8 cellular contexts compared by ENCODE assay signal in genomic region chr13:46176756-46177155, GRCh38. TPM values are rescaled to one million over a fixed set of nuclear protein-coding genes. Genes with fewer than 3 reads are reported as not detected.
DNase-seq lines count a peak whose midpoint lies in the region; ATAC-seq, FAIRE-seq and TF ChIP-seq lines count a peak whose summit lies in the region.

No MANE protein-coding gene starts in this region.

- ATAC-seq in GM19351 (IDR thresholded peaks at IDR 0.05; ENCODE audit: unreplicated experiment) (peak; percentile 38), HG03571 (IDR thresholded peaks at IDR 0.05; ENCODE audit: unreplicated experiment) (peak; percentile 42), GM12878 (peak; percentile 35)

- H3K36me3 Mint-ChIP-seq in endodermal cell (ENCODE audit: low read depth) = no peaks in the 10 kb centered on the region

- H3K4me1 ChIP-seq in GM12878 (ENCODE audit: control insufficient read depth, insufficient read depth, low read length) = peaks cover 15% of the 10 kb centered on the region
- peaks cover 4% of the 10 kb centered on the region for H3K4me1 ChIP-seq in endodermal cell (ENCODE audit: control insufficient read depth, insufficient read depth, low read length)
- no peaks in the 10 kb centered on the region for H3K4me1 ChIP-seq in SJCRH30

- no peak for TF ChIP-seq RAD21 in GM12878 (IDR thresholded peaks at IDR 0.05; ENCODE audit: insufficient read depth, low read depth, low read length)

- POLR2A ChIA-PET in GM12878 (lab: Charles Lee) = interaction anchor here (1.5 to 8.2 kb wide), 3 partner anchors 11 to 22 kb away, joined by 3 to 95 read pairs (median 4); no protein-coding TSS in a partner anchor

- peaks cover 6% of the 10 kb centered on the region for H3K27me3 Mint-ChIP-seq in endodermal cell (ENCODE audit: insufficient read depth)

- H4K20me1 ChIP-seq in GM12878 (ENCODE audit: control insufficient read depth, insufficient read depth) = peaks cover 6% of the 10 kb centered on the region

- TF ChIP-seq EP300 in GM12878 (IDR thresholded peaks at IDR 0.05; ENCODE audit: borderline replicate concordance in 1 of 2, control insufficient read depth in 1 of 2, low read depth in 2 of 2, low read length in 2 of 2) = peak; percentile 48 to 52; a peak in 1 of 4 replicates

- peak; percentile 75 for FAIRE-seq in GM12878 (lab: Jason Lieb, UNC)

- in situ Hi-C loops in GM12878 (cut with MboI) = loop anchor here (10.0 kb wide), 2 partner anchors 378 to 472 kb away; partner anchors contain the start of genes CBY2 and LRCH1

- no peak overlapping the region for H2AFZ ChIP-seq in GM12878 (ENCODE audit: control insufficient read depth, low read depth, low read length)

- H3K4me2 ChIP-seq in GM12878 (ENCODE audit: control insufficient read depth, insufficient read depth) = peak overlapping the region; percentile 99

- TF ChIP-seq POLR2A in GM12878 (IDR thresholded peaks at IDR 0.05; ENCODE audit: low read depth, low read length) = no peak

- no peak overlapping the region for H3K27ac Mint-ChIP-seq in endodermal cell

- no peak for TF ChIP-seq CTCF in GM12878 (IDR thresholded peaks at IDR 0.05 in 2 of 3, conservative IDR thresholded peaks at IDR 0.05 in 1 of 3; ENCODE audit: control insufficient read depth in 2 of 3, extremely low read depth in 1 of 3, insufficient read depth in 1 of 3, low read depth in 3 of 3, low read length in 3 of 3)
- no peak for TF ChIP-seq CTCF in endodermal cell (conservative IDR thresholded peaks at IDR 0.05)

- H3K27ac ChIP-seq in GM12878 (ENCODE audit: control insufficient read depth, insufficient read depth) (peak overlapping the region; percentile 99), endodermal cell (ENCODE audit: low read depth, low read length) (no peak overlapping the region), SJCRH30 (no peak overlapping the region)

- CTCF ChIA-PET in GM12878 (lab: Yijun Ruan, JAX) = interaction anchor here (0.6 to 17.1 kb wide), 4 partner anchors 9 to 759 kb away, joined by 3 to 172 read pairs (median 10); partner anchors contain the start of gene SLC25A30

- 0% methylated on average over 3 of the region's 3 CpGs for whole genome bisulfite sequencing in GM12878 (ENCODE audit: insufficient coverage, insufficient replicate concordance, low lambda C conversion rate, missing lambda C conversion rate)
- 88 to 100% methylated on average over 1 to 2 of the region's 3 CpGs for WGBS in endodermal cell (ENCODE audit: insufficient coverage in 1 of 2, insufficient read length in 1 of 2), 2 experiments

- intact Hi-C loops in GM12878 (cut with micrococcal nuclease; ENCODE audit: unreplicated experiment) = loop anchor here (2.0 to 10.0 kb wide), 2 partner anchors 16 to 398 kb away; no protein-coding TSS in a partner anchor

- peaks cover 16% of the 10 kb centered on the region for H3K4me1 Mint-ChIP-seq in endodermal cell

- no peak overlapping the region for H3K4me3 Mint-ChIP-seq in endodermal cell

- no peaks in the 10 kb centered on the region for H3K9me3 ChIP-seq in GM12878 (replicated peaks; ENCODE audit: control insufficient read depth, insufficient read depth, low read length)
- H3K9me3 ChIP-seq in endodermal cell (ENCODE audit: control insufficient read depth, low read length) = no peaks in the 10 kb centered on the region
- no peaks in the 10 kb centered on the region for H3K9me3 ChIP-seq in SJCRH30 (replicated peaks)

- H3K79me2 ChIP-seq in GM12878 (ENCODE audit: control insufficient read depth, insufficient read depth, low read length) = peaks cover 99% of the 10 kb centered on the region

- DNase-seq in Ammon's horn (ENCODE audit: low spot score) (peak; percentile 64), GM12878 (ENCODE audit: low read depth, low spot score) (peak; percentile 79), endodermal cell (no peak), hippocampal formation (lab: John Stamatoyannopoulos, UW) (no peak), AG08395 (ENCODE audit: low spot score) (no peak), SJCRH30 (no peak)

- H3K9ac ChIP-seq in GM12878 (ENCODE audit: control insufficient read depth, insufficient read depth, low read length) = peak overlapping the region; percentile 94
- H3K9ac ChIP-seq in endodermal cell (ENCODE audit: extremely low read depth, low read length, poor library complexity, severe bottlenecking) = no peak overlapping the region

- no peaks in the 10 kb centered on the region for H3K9me3 Mint-ChIP-seq in endodermal cell

- BruUV-seq in GM12878 (replicated peaks; lab: Mats Ljungman, UMichigan) = no TSS peak

- RAD21 ChIA-PET in GM12878 (lab: Charles Lee; ENCODE audit: unreplicated experiment) = interaction anchor here (1.9 to 10.9 kb wide), 2 partner anchors 9 to 16 kb away, joined by 8 to 184 read pairs; no protein-coding TSS in a partner anchor

- H3K27me3 ChIP-seq in GM12878 (replicated peaks in 1 of 2; ENCODE audit: control insufficient read depth in 2 of 2, insufficient read depth in 2 of 2, low read length in 1 of 2) = no peaks in the 10 kb centered on the region
- H3K27me3 ChIP-seq in endodermal cell (ENCODE audit: control insufficient read depth, insufficient read depth, low read length, poor library complexity, severe bottlenecking) = no peaks in the 10 kb centered on the region
- no peaks in the 10 kb centered on the region for H3K27me3 ChIP-seq in SJCRH30

- SMC1A ChIA-PET in GM12878 (lab: Charles Lee; ENCODE audit: uncharacterized antibody, unreplicated experiment) = interaction anchor here (1.1 to 14.6 kb wide), 4 partner anchors 12 to 212 kb away, joined by 3 to 295 read pairs (median 4); no protein-coding TSS in a partner anchor

- H3K4me3 ChIP-seq in GM12878 (peak overlapping the region; percentile 72), endodermal cell (ENCODE audit: low read length) (no peak overlapping the region), SJCRH30 (no peak overlapping the region)

- H3K36me3 ChIP-seq in GM12878 (ENCODE audit: control insufficient read depth in 2 of 2, insufficient read depth in 2 of 2, low read length in 1 of 2) (peaks cover under 1 to 16% of the 10 kb centered on the region in 2 experiments; a peak in 2 of 4 replicates), endodermal cell (ENCODE audit: control insufficient read depth, insufficient read depth, low read length) (no peaks in the 10 kb centered on the region), SJCRH30 (no peaks in the 10 kb centered on the region)

TF ChIP-seq in GM12878, 131 proteins besides CTCF, POLR2A, EP300 and RAD21 (continues in another document):
- TF ChIP-seq CEBPB (IDR thresholded peaks at IDR 0.05; ENCODE audit: borderline replicate concordance in 1 of 2, low read depth in 2 of 2, low read length in 2 of 2) = 0 out of 4 replicates have a peak, but pooled peaks of 1 of the 2 experiments have one; percentile 61
- TF ChIP-seq ZZZ3 (IDR thresholded peaks at IDR 0.05; ENCODE audit: control insufficient read depth, insufficient read length, low read depth) = no peak
- TF ChIP-seq NR2C2 (IDR thresholded peaks at IDR 0.05; ENCODE audit: borderline replicate concordance, control insufficient read depth, insufficient read length, low read depth) = no peak

RNA-seq across cellular contexts. Expression of gene LCP1, which starts 5.2 kb away (rescaled TPM):
- total RNA-seq in GM12878 (2013; cell fraction: nucleolus; rRNA removed) = 630 and 672 TPM in 2 replicates
- total RNA-seq in GM12878 (2014; rRNA removed) (1,359 and 1,536 TPM in 2 replicates), GM12878 (2014; rRNA removed; fragmentation: Illumina TruSeq; extraction: Trizol) (1,765 and 1,770 TPM in 2 replicates), GM12878 (2021) (1,593 and 1,649 TPM in 2 replicates), endodermal cell (10 to 100 TPM in 1 of 2 donors, 1 to 10 TPM in 1; 3.0 to 16.8 TPM)
- 790 TPM for polyA plus RNA-seq in GM12878 (2011; ENCODE audit: low read depth)
- polyA plus RNA-seq in GM12878 (2011; rRNA removed) (1,518 and 1,924 TPM in 2 replicates), GM12878 (2014; fragmentation: Illumina TruSeq; extraction: Trizol) (2,201 and 2,644 TPM in 2 replicates), GM12878 (2014; fragmentation: Nextera tagmentation; extraction: Ambion mirVana) (1,000 to 10,000 TPM in 1 of 2 experiments, 100 to 1,000 TPM in 1; 775 to 1,062 TPM), GM12878 (2014; rRNA removed) (1,106 and 1,239 TPM in 2 replicates), GM12878 (2016; fragmentation: Nextera tagmentation; extraction: Ambion mirVana) (1,000 to 10,000 TPM; 1,617 to 1,624 TPM)
- polyA plus RNA-seq in GM12878 (2011; cell fraction: cytosol; rRNA removed) = 938 and 1,004 TPM in 2 replicates
- 570 and 928 TPM in 2 replicates for polyA plus RNA-seq in GM12878 (2011; cell fraction: nucleus; rRNA removed)
- 792 and 882 TPM in 2 replicates for polyA plus RNA-seq in GM12878 (2012)
- polyA minus RNA-seq in GM12878 (2011; rRNA and poly(A)+ RNA removed) = 1,516 and 1,624 TPM in 2 replicates
- 490 and 574 TPM in 2 replicates for polyA minus RNA-seq in GM12878 (2011; cell fraction: cytosol; rRNA and poly(A)+ RNA removed)
- 248 and 443 TPM in 2 replicates for polyA minus RNA-seq in GM12878 (2011; cell fraction: nucleus; rRNA and poly(A)+ RNA removed)
- polyA plus RNA-seq in endodermal cell (2013, experiment 1 of 2) = 1.5 TPM
- 1.5 TPM for polyA plus RNA-seq in endodermal cell (2013, experiment 2 of 2)
- not detected in 2 replicates for total RNA-seq in SJCRH30 (2014; rRNA removed; shearing (Covaris generic))

RNA-seq across cellular contexts. Expression of gene LRRC63, which starts 35.0 kb away (rescaled TPM):
- total RNA-seq in GM12878 (2013; cell fraction: nucleolus; rRNA removed) = 1.0 and 1.9 TPM in 2 replicates
- 0.34 and 1.0 TPM in 2 replicates for total RNA-seq in GM12878 (2014; rRNA removed)
- 0.98 and 1.2 TPM in 2 replicates for total RNA-seq in GM12878 (2014; rRNA removed; fragmentation: Illumina TruSeq; extraction: Trizol)
- total RNA-seq in GM12878 (2021) = 0.51 and 0.56 TPM in 2 replicates
- not detected for polyA plus RNA-seq in GM12878 (2011; ENCODE audit: low read depth)
- 0.04 TPM in 1 of 2 replicates, not detected in the other for polyA plus RNA-seq in GM12878 (2011; rRNA removed)
- polyA plus RNA-seq in GM12878 (2011; cell fraction: cytosol; rRNA removed) = not detected in 2 replicates
- not detected in 2 replicates for polyA plus RNA-seq in GM12878 (2011; cell fraction: nucleus; rRNA removed)
- 0.14 and 0.17 TPM in 2 replicates for polyA plus RNA-seq in GM12878 (2012)
- polyA plus RNA-seq in GM12878 (2014; fragmentation: Illumina TruSeq; extraction: Trizol) = 0.88 and 1.3 TPM in 2 replicates
- under 1 TPM; 0.40 to 0.76 TPM for polyA plus RNA-seq in GM12878 (2014; fragmentation: Nextera tagmentation; extraction: Ambion mirVana)
- polyA plus RNA-seq in GM12878 (2014; rRNA removed) = 0.61 and 0.78 TPM in 2 replicates
- polyA plus RNA-seq in GM12878 (2016; fragmentation: Nextera tagmentation; extraction: Ambion mirVana) = under 1 TPM; 0.56 to 0.92 TPM
- polyA minus RNA-seq in GM12878 (2011; rRNA and poly(A)+ RNA removed) = not detected in 2 replicates
- not detected in 2 replicates for polyA minus RNA-seq in GM12878 (2011; cell fraction: cytosol; rRNA and poly(A)+ RNA removed)
- not detected in 2 replicates for polyA minus RNA-seq in GM12878 (2011; cell fraction: nucleus; rRNA and poly(A)+ RNA removed)
- not detected for total RNA-seq in endodermal cell
- polyA plus RNA-seq in endodermal cell (2013, experiment 1 of 2) = 0.25 TPM
- 0.12 TPM for polyA plus RNA-seq in endodermal cell (2013, experiment 2 of 2)
- total RNA-seq in SJCRH30 (2014; rRNA removed; shearing (Covaris generic)) = 0.06 TPM in 1 of 2 replicates, not detected in the other

Comparison
In these comparisons a context has a peak if more than half of its experiments do, and no peak if none do; other contexts are left out.
1. DNase-seq: peak in Ammon's horn (single experiment) and GM12878 (single experiment); none in endodermal cell (single experiment), hippocampal formation (0 of 2), AG08395 (single experiment) and SJCRH30 (0 of 2).
2. RNA of gene LCP1, which starts 5.2 kb away (total RNA-seq): 630 to 1,770 TPM in GM12878; 3.0 to 16.8 TPM in endodermal cell and not detected in SJCRH30; every median in the first group is over 10 times any median in the second.
3. Peak in every context shown above with its lines, with median percentiles within 50 percentile points of each other: ATAC-seq.